Comparison of ENCODE assay signal across 9 cellular contexts in the genomic region with DNA sequence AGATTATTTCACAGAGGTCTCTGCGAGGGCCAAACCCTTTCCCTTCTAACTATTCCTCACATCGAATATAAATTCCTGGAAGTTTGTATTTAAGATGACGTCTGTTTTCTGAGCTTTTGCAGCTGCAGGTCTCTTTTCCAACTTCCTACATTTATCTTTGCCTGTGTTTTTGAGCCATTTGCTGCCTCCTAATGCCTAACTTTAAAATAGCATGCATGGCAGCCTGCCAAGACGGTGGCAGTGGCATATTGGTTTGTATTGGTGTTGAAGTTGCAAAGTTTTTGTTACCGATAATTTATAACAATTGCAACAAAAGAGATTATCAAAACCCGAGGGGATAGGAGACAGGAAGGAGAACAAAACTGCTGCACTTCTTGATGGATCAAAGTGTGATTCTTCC.
DNase-seq lines count a peak whose midpoint lies in the region; ATAC-seq and TF ChIP-seq lines count a peak whose summit lies in the region.
"Had no signal": no experiment of that assay in that cellular context is flagged by ENCODE, and none has a peak within 500 bp of the region (broad histone marks: within the 10 kb centered on the region; RNA-seq: fewer than 3 reads in every experiment).

No MANE protein-coding gene starts in this region.

- H3K9me3 ChIP-seq in DND-41 (ENCODE audit: insufficient read depth, low read length, severe bottlenecking) (no peaks in the 10 kb centered on the region), psoas muscle (no peaks in the 10 kb centered on the region)
- H3K9me3 ChIP-seq: neutrophil had no signal

- H3K27me3 ChIP-seq in DND-41 (ENCODE audit: insufficient read depth, low read length, poor library complexity) (no peaks in the 10 kb centered on the region), psoas muscle (ENCODE audit: insufficient read depth in 3 of 3, low read length in 2 of 3) (no peaks in the 10 kb centered on the region)
- H3K27me3 ChIP-seq: neutrophil had no signal

- no peak overlapping the region for H3K4me2 ChIP-seq in DND-41 (ENCODE audit: insufficient read depth, low read length)

- H3K4me3 ChIP-seq in DND-41 (ENCODE audit: low read depth in 1 of 2, low read length in 2 of 2) (no peak overlapping the region), psoas muscle (no peak overlapping the region)

- ATAC-seq in DND-41 (ENCODE audit: insufficient read depth, low read depth) (no peak), HG02852 (IDR thresholded peaks at IDR 0.05; ENCODE audit: unreplicated experiment) (peak; percentile 55), psoas muscle (peak in 1 of 4 donors; percentile 73), HG02870 (IDR thresholded peaks at IDR 0.05; ENCODE audit: unreplicated experiment) (no peak), esophagus mucosa (no peak)

- no peaks in the 10 kb centered on the region for H3K79me2 ChIP-seq in DND-41 (ENCODE audit: insufficient read depth, low read length)

- 14 to 20% (median 14%) methylated on average over 6 of the region's 6 CpGs for WGBS in psoas muscle, 3 donors

- H3K36me3 ChIP-seq in DND-41 (ENCODE audit: insufficient read depth, low read length), result no peaks in the 10 kb centered on the region
- no peaks in the 10 kb centered on the region for H3K36me3 ChIP-seq in psoas muscle (ENCODE audit: insufficient read depth in 1 of 2, low read depth in 1 of 2)
- H3K36me3 ChIP-seq: neutrophil had no signal

- H4K20me1 ChIP-seq in DND-41 (ENCODE audit: insufficient read depth, low read length), result no peaks in the 10 kb centered on the region

- intact Hi-C loops in head of caudate nucleus (cut with DNase I), result loop anchor here (5.0 to 10.0 kb wide), 2 partner anchors 182 to 374 kb away; no protein-coding TSS in a partner anchor
- intact Hi-C loops in psoas muscle (cut with DNase I), result loop anchor here (2.0 to 5.0 kb wide), 2 partner anchors 374 kb away; no protein-coding TSS in a partner anchor

- H2AFZ ChIP-seq in DND-41 (ENCODE audit: low read depth, low read length), result no peak overlapping the region

- DNase-seq in DND-41, result peak; percentile 47
- peak; percentile 29 for DNase-seq in NCI-H345 treated with DMSO at 0.1 percent for 48 hours (lab: John Stamatoyannopoulos, UW; ENCODE audit: unreplicated experiment)
- peak; percentile 5 for DNase-seq in activated T-cell treated with anti-CD3 and anti-CD28 coated beads for 48 hours (ENCODE audit: low read depth)
- DNase-seq in head of caudate nucleus, result peak; percentile 51 to 93 (median 80)
- DNase-seq in psoas muscle, result peak; percentile 47 to 72

- H3K27ac ChIP-seq in DND-41 (ENCODE audit: low read length) (no peak overlapping the region), psoas muscle (no peak overlapping the region)
- H3K27ac ChIP-seq: neutrophil had no signal

- peak; percentile 62 for TF ChIP-seq CTCF in DND-41 (IDR thresholded peaks at IDR 0.05; ENCODE audit: borderline replicate concordance, extremely low read depth, low read length, poor library complexity, severe bottlenecking)
- TF ChIP-seq CTCF in psoas muscle (IDR thresholded peaks at IDR 0.05), result peak; percentile 61

- H3K4me1 ChIP-seq in DND-41 (ENCODE audit: insufficient read depth, low read length) (no peaks in the 10 kb centered on the region), psoas muscle (no peaks in the 10 kb centered on the region)

- no peak overlapping the region for H3K9ac ChIP-seq in DND-41 (ENCODE audit: low read depth, low read length)

Comparison
In these comparisons a context has a peak if more than half of its experiments do, and no peak if none do; other contexts are left out.
1. DNase-seq: peak in every context shown above with its lines; median percentile 80 in head of caudate nucleus; 60 in psoas muscle; 47 in DND-41; 29 in NCI-H345 treated with DMSO at 0.1 percent for 48 hours; 5 in activated T-cell treated with anti-CD3 and anti-CD28 coated beads for 48 hours.